10 cellular contexts compared by ENCODE assay signal in the genomic region with DNA sequence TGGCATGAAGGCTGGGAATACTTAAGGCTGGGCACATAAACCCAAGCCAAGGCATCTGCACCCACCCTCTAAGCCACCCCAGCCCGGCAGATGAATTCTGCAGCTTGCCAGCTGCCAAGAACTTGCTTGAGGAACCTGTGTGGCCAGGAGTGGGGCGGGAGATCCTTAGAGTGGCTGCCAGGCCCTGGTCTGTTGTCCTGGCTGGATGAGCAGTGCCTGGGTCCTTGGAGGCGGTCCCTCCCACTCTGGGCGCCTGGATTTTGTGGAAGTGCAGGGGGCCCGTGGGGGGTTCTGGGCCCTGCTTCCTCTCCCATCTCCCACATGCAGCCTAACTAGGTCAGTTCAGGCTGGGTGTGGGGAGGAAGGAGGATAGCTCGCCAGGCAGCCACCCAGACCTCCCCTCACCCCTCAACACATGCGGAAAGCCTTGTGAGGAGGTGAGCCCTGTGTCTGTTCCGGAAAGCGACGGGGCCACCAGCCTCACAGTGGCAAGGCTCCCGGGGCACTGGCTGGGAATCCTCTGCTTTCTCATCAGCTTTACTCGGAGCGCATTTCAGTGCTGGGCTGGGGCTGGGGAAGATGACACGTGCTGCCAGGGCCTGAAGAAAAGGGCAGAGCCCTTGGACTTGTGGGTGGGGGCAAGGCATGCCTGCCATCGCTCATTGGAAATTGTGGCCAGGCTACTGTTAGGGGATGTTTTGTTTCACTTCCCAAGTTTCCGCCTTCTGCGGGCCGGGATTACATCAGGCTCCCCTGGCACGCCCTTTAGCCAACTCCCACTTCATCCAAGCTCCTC. TPM values are rescaled to one million over a fixed set of nuclear protein-coding genes. Genes with fewer than 3 reads are reported as not detected.
A peak's percentile ranks its signal among the peaks of the same experiment; 100 is the strongest.
DNase-seq lines count a peak whose midpoint lies in the region; ATAC-seq, FAIRE-seq and TF ChIP-seq lines count a peak whose summit lies in the region.
"Had no signal": no experiment of that assay in that cellular context is flagged by ENCODE, and none has a peak within 500 bp of the region (broad histone marks: within the 10 kb centered on the region; RNA-seq: fewer than 3 reads in every experiment).

No MANE protein-coding gene starts in this region.

- H3K4me1 Mint-ChIP-seq in HFFc6 (ENCODE audit: low read depth) (peaks cover 6% of the 10 kb centered on the region), astrocyte (ENCODE audit: low read depth, unreplicated experiment) (peaks cover 15% of the 10 kb centered on the region)

- no peaks in the 10 kb centered on the region for H3K9me3 Mint-ChIP-seq in HFFc6
- H3K9me3 Mint-ChIP-seq in astrocyte (ENCODE audit: unreplicated experiment) = peaks cover 2% of the 10 kb centered on the region
- H3K9me3 Mint-ChIP-seq: T-helper 1 cell treated with Interleukin-12 subunit alpha and Interleukin-12 subunit beta and Interleukin-4 antibody, amounts not matched to agents 30 μg/mL and 1 μg/mL, for 36 hours had no signal

- no peaks in the 10 kb centered on the region for H3K36me3 ChIP-seq in astrocyte (ENCODE audit: insufficient read depth, low read length)
- H3K36me3 ChIP-seq in subcutaneous abdominal adipose tissue (ENCODE audit: control insufficient read depth in 5 of 5, insufficient read depth in 5 of 5, low read length in 5 of 5) = no peaks in the 10 kb centered on the region

- peaks cover 33% of the 10 kb centered on the region for H4K20me1 ChIP-seq in astrocyte (ENCODE audit: insufficient read depth, low read length)

- FAIRE-seq in astrocyte (lab: Jason Lieb, UNC) = no peak

- H3K9me3 ChIP-seq in astrocyte (ENCODE audit: insufficient read depth, low read depth, low read length) = no peaks in the 10 kb centered on the region
- no peaks in the 10 kb centered on the region for H3K9me3 ChIP-seq in subcutaneous abdominal adipose tissue (ENCODE audit: control insufficient read depth in 5 of 5, low read length in 5 of 5)

- H3K27me3 Mint-ChIP-seq in HFFc6 (ENCODE audit: insufficient read depth) = peaks cover 15% of the 10 kb centered on the region
- peaks cover 7% of the 10 kb centered on the region for H3K27me3 Mint-ChIP-seq in astrocyte (ENCODE audit: low read depth, unreplicated experiment)

- H3K36me3 Mint-ChIP-seq in HFFc6 (ENCODE audit: low read depth) (no peaks in the 10 kb centered on the region), astrocyte (ENCODE audit: low read depth, unreplicated experiment) (peaks cover 2% of the 10 kb centered on the region)

- H3K4me1 ChIP-seq in astrocyte (ENCODE audit: insufficient read depth, low read length) (peaks cover 28% of the 10 kb centered on the region), subcutaneous abdominal adipose tissue (ENCODE audit: control insufficient read depth in 5 of 5, insufficient read depth in 5 of 5, low read length in 5 of 5) (peaks cover 11 to 60% (median 50%) of the 10 kb centered on the region in 5 donors)

- H3K4me2 ChIP-seq in astrocyte (ENCODE audit: low read length) = peak overlapping the region; percentile 15

- TF ChIP-seq CTCF in HFFc6 (IDR thresholded peaks at IDR 0.05) = no peak
- no peak for TF ChIP-seq CTCF in astrocyte (IDR thresholded peaks at IDR 0.05; ENCODE audit: insufficient read depth, low read depth, low read length)

- no peaks in the 10 kb centered on the region for H3K27me3 ChIP-seq in astrocyte (ENCODE audit: insufficient read depth, low read length)
- peaks cover 2 to 12% (median 3%) of the 10 kb centered on the region in 5 donors for H3K27me3 ChIP-seq in subcutaneous abdominal adipose tissue (ENCODE audit: control insufficient read depth in 5 of 5, insufficient read depth in 4 of 5, low read length in 5 of 5)

- H3K9ac ChIP-seq in astrocyte (ENCODE audit: low read length) = no peak overlapping the region
- H3K9ac ChIP-seq in subcutaneous abdominal adipose tissue (ENCODE audit: low read length in 5 of 5) = peak overlapping the region in 4 of 5 donors; percentile 13 to 76 (median 68)

- ATAC-seq in SK-N-SH treated with all-trans-retinoic acid at 6 μM for 48 hours (no peak; the same call in 1 of the 3 replicates), HG03432 (IDR thresholded peaks at IDR 0.05; ENCODE audit: unreplicated experiment) (no peak)

- H2AFZ ChIP-seq in astrocyte (ENCODE audit: low read depth, low read length) = peak overlapping the region; percentile 24

- H3K4me3 Mint-ChIP-seq in HFFc6 = peak overlapping the region; percentile 72; the same call in 1 of the 2 replicates
- H3K4me3 Mint-ChIP-seq in astrocyte (ENCODE audit: unreplicated experiment) = no peak overlapping the region
- H3K4me3 Mint-ChIP-seq: T-helper 1 cell treated with Interleukin-12 subunit alpha and Interleukin-12 subunit beta and Interleukin-4 antibody, amounts not matched to agents 30 μg/mL and 1 μg/mL, for 36 hours had no signal

- H3K27ac ChIP-seq in astrocyte (ENCODE audit: low read depth, low read length) (no peak overlapping the region), subcutaneous abdominal adipose tissue (ENCODE audit: low read depth, low read length) (peak overlapping the region; percentile 38)
- H3K27ac ChIP-seq: HL-60 had no signal

- DNase-seq in HFFc6 = no peak
- DNase-seq in astrocyte (ENCODE audit: low read depth) = peak; percentile 33
- peak in 30 of 51 donors; percentile 24 to 85 (median 56) for DNase-seq in hypothalamus (lab: John Stamatoyannopoulos, UW)
- no peak for DNase-seq in NCI-H2171 (lab: John Stamatoyannopoulos, UW)
- DNase-seq in activated naive CD4-positive, alpha-beta T cell treated with Interleukin-2 at 50 U/mL for 16 hours = no peak

- H3K79me2 ChIP-seq in astrocyte (ENCODE audit: insufficient read depth, low read length) = peaks cover 9% of the 10 kb centered on the region

- peak overlapping the region; percentile 55; the same call in 1 of the 2 replicates for H3K27ac Mint-ChIP-seq in HFFc6
- no peak overlapping the region for H3K27ac Mint-ChIP-seq in astrocyte (ENCODE audit: unreplicated experiment)
- H3K27ac Mint-ChIP-seq: T-helper 1 cell treated with Interleukin-12 subunit alpha and Interleukin-12 subunit beta and Interleukin-4 antibody, amounts not matched to agents 30 μg/mL and 1 μg/mL, for 36 hours had no signal

- H3K4me3 ChIP-seq in astrocyte (ENCODE audit: insufficient read depth, low read depth, low read length) (no peak overlapping the region), subcutaneous abdominal adipose tissue (ENCODE audit: low read depth in 1 of 5, low read length in 5 of 5) (peak overlapping the region; percentile 25 to 61 (median 45))

TF ChIP-seq in SK-N-SH treated with all-trans-retinoic acid at 6 μM for 48 hours, 23 proteins besides CTCF, POLR2A, EP300 and RAD21 (continues in another document):
- TF ChIP-seq, protein P1, sequence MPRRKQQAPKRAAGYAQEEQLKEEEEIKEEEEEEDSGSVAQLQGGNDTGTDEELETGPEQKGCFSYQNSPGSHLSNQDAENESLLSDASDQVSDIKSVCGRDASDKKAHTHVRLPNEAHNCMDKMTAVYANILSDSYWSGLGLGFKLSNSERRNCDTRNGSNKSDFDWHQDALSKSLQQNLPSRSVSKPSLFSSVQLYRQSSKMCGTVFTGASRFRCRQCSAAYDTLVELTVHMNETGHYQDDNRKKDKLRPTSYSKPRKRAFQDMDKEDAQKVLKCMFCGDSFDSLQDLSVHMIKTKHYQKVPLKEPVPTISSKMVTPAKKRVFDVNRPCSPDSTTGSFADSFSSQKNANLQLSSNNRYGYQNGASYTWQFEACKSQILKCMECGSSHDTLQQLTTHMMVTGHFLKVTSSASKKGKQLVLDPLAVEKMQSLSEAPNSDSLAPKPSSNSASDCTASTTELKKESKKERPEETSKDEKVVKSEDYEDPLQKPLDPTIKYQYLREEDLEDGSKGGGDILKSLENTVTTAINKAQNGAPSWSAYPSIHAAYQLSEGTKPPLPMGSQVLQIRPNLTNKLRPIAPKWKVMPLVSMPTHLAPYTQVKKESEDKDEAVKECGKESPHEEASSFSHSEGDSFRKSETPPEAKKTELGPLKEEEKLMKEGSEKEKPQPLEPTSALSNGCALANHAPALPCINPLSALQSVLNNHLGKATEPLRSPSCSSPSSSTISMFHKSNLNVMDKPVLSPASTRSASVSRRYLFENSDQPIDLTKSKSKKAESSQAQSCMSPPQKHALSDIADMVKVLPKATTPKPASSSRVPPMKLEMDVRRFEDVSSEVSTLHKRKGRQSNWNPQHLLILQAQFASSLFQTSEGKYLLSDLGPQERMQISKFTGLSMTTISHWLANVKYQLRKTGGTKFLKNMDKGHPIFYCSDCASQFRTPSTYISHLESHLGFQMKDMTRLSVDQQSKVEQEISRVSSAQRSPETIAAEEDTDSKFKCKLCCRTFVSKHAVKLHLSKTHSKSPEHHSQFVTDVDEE (CRISPR knock-in tag; IDR thresholded peaks at IDR 0.05) = no peak
- TF ChIP-seq BACH2 (CRISPR knock-in tag; IDR thresholded peaks at IDR 0.05; ENCODE audit: borderline replicate concordance) (no peak), RARB (CRISPR knock-in tag; IDR thresholded peaks at IDR 0.05) (no peak), ZNF8 (CRISPR knock-in tag; IDR thresholded peaks at IDR 0.05) (no peak), SNAI2 (CRISPR knock-in tag; IDR thresholded peaks at IDR 0.05) (no peak), TCF4 (CRISPR knock-in tag; IDR thresholded peaks at IDR 0.05; ENCODE audit: borderline replicate concordance) (no peak), CSDC2 (CRISPR knock-in tag; IDR thresholded peaks at IDR 0.05) (no peak), TOX (CRISPR knock-in tag; IDR thresholded peaks at IDR 0.05; ENCODE audit: borderline replicate concordance) (no peak), ARNTL (CRISPR knock-in tag; IDR thresholded peaks at IDR 0.05; ENCODE audit: borderline replicate concordance, low read depth) (no peak), ISL1 (CRISPR knock-in tag; IDR thresholded peaks at IDR 0.05) (no peak), ZNF70 (CRISPR knock-in tag; IDR thresholded peaks at IDR 0.05) (no peak)
- TF ChIP-seq, protein P2, sequence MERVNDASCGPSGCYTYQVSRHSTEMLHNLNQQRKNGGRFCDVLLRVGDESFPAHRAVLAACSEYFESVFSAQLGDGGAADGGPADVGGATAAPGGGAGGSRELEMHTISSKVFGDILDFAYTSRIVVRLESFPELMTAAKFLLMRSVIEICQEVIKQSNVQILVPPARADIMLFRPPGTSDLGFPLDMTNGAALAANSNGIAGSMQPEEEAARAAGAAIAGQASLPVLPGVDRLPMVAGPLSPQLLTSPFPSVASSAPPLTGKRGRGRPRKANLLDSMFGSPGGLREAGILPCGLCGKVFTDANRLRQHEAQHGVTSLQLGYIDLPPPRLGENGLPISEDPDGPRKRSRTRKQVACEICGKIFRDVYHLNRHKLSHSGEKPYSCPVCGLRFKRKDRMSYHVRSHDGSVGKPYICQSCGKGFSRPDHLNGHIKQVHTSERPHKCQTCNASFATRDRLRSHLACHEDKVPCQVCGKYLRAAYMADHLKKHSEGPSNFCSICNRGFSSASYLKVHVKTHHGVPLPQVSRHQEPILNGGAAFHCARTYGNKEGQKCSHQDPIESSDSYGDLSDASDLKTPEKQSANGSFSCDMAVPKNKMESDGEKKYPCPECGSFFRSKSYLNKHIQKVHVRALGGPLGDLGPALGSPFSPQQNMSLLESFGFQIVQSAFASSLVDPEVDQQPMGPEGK (CRISPR knock-in tag; IDR thresholded peaks at IDR 0.05; ENCODE audit: borderline replicate concordance) = no peak

RNA-seq across cellular contexts. Expression of gene DAGLA, which starts 8.4 kb away (rescaled TPM):
- total RNA-seq in HFFc6 (2021; fragmentation: NEBNext Ultra II Directional; extraction: Animal tissue kit (Norgen Biotek cat#: 25700)) = 1 to 10 TPM; 2.4 to 4.2 (median 3.3) TPM
- total RNA-seq in astrocyte = 5.5 and 5.6 TPM in 2 replicates

Comparison
In these comparisons a context has a peak if more than half of its experiments do, and no peak if none do; other contexts are left out.
1. DNase-seq: peak in astrocyte (single experiment) and hypothalamus (30 of 51); none in HFFc6 (single experiment), NCI-H2171 (single experiment) and activated naive CD4-positive, alpha-beta T cell treated with Interleukin-2 at 50 U/mL for 16 hours (single experiment).